In the genomic region with DNA sequence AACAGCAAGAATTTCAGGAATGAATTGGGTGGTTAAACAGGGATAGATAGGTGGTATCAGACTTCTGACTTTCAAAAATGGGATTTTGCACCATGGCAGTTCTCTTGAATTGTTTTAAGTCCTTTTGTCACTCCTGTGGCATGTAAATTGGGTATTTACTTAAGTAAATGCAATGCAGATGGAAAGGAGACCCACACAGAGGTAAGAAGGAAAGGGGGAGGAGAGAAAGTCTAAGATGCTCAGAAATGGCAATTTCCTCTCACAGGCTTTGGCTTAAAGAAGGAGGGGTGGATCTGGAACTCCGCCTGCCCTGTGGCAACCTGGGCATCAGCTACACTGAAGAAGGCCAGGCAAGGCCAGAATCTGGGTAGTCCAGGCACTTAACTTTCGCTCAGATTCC, we compare ENCODE assay signal across 2 cellular contexts.
TF ChIP-seq lines count a peak whose summit lies in the region.

No MANE protein-coding gene starts in this region.

TF ChIP-seq in GM23338, 12 proteins besides CTCF, POLR2A, EP300 and RAD21:
- TF ChIP-seq NANOG (IDR thresholded peaks at IDR 0.05; ENCODE audit: borderline replicate concordance) (peak; percentile 9; the same call in 1 of the 2 replicates), ZNF462 (CRISPR knock-in tag; IDR thresholded peaks at IDR 0.05) (no peak)

TF ChIP-seq in H1, 55 proteins besides CTCF, POLR2A, EP300 and RAD21:
- no peak for TF ChIP-seq ZNF274 (IDR thresholded peaks at IDR 0.05; ENCODE audit: borderline replicate concordance, extremely low read depth, low read length)
- TF ChIP-seq, protein P1, sequence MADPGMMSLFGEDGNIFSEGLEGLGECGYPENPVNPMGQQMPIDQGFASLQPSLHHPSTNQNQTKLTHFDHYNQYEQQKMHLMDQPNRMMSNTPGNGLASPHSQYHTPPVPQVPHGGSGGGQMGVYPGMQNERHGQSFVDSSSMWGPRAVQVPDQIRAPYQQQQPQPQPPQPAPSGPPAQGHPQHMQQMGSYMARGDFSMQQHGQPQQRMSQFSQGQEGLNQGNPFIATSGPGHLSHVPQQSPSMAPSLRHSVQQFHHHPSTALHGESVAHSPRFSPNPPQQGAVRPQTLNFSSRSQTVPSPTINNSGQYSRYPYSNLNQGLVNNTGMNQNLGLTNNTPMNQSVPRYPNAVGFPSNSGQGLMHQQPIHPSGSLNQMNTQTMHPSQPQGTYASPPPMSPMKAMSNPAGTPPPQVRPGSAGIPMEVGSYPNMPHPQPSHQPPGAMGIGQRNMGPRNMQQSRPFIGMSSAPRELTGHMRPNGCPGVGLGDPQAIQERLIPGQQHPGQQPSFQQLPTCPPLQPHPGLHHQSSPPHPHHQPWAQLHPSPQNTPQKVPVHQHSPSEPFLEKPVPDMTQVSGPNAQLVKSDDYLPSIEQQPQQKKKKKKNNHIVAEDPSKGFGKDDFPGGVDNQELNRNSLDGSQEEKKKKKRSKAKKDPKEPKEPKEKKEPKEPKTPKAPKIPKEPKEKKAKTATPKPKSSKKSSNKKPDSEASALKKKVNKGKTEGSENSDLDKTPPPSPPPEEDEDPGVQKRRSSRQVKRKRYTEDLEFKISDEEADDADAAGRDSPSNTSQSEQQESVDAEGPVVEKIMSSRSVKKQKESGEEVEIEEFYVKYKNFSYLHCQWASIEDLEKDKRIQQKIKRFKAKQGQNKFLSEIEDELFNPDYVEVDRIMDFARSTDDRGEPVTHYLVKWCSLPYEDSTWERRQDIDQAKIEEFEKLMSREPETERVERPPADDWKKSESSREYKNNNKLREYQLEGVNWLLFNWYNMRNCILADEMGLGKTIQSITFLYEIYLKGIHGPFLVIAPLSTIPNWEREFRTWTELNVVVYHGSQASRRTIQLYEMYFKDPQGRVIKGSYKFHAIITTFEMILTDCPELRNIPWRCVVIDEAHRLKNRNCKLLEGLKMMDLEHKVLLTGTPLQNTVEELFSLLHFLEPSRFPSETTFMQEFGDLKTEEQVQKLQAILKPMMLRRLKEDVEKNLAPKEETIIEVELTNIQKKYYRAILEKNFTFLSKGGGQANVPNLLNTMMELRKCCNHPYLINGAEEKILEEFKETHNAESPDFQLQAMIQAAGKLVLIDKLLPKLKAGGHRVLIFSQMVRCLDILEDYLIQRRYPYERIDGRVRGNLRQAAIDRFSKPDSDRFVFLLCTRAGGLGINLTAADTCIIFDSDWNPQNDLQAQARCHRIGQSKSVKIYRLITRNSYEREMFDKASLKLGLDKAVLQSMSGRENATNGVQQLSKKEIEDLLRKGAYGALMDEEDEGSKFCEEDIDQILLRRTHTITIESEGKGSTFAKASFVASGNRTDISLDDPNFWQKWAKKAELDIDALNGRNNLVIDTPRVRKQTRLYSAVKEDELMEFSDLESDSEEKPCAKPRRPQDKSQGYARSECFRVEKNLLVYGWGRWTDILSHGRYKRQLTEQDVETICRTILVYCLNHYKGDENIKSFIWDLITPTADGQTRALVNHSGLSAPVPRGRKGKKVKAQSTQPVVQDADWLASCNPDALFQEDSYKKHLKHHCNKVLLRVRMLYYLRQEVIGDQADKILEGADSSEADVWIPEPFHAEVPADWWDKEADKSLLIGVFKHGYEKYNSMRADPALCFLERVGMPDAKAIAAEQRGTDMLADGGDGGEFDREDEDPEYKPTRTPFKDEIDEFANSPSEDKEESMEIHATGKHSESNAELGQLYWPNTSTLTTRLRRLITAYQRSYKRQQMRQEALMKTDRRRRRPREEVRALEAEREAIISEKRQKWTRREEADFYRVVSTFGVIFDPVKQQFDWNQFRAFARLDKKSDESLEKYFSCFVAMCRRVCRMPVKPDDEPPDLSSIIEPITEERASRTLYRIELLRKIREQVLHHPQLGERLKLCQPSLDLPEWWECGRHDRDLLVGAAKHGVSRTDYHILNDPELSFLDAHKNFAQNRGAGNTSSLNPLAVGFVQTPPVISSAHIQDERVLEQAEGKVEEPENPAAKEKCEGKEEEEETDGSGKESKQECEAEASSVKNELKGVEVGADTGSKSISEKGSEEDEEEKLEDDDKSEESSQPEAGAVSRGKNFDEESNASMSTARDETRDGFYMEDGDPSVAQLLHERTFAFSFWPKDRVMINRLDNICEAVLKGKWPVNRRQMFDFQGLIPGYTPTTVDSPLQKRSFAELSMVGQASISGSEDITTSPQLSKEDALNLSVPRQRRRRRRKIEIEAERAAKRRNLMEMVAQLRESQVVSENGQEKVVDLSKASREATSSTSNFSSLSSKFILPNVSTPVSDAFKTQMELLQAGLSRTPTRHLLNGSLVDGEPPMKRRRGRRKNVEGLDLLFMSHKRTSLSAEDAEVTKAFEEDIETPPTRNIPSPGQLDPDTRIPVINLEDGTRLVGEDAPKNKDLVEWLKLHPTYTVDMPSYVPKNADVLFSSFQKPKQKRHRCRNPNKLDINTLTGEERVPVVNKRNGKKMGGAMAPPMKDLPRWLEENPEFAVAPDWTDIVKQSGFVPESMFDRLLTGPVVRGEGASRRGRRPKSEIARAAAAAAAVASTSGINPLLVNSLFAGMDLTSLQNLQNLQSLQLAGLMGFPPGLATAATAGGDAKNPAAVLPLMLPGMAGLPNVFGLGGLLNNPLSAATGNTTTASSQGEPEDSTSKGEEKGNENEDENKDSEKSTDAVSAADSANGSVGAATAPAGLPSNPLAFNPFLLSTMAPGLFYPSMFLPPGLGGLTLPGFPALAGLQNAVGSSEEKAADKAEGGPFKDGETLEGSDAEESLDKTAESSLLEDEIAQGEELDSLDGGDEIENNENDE (IDR thresholded peaks at IDR 0.05; ENCODE audit: insufficient replicate concordance, low read length), result peak; percentile 34
- no peak for TF ChIP-seq FOSL1 (IDR thresholded peaks at IDR 0.05; ENCODE audit: insufficient read depth, low read depth, low read length)
- no peak for TF ChIP-seq KDM5A (IDR thresholded peaks at IDR 0.05; ENCODE audit: low read length)
- no peak for TF ChIP-seq CBX5 (IDR thresholded peaks at IDR 0.05; ENCODE audit: low read depth, low read length)
- TF ChIP-seq YY1 (IDR thresholded peaks at IDR 0.05; ENCODE audit: low read depth, low read length), result no peak
